ENCODE assay signal across 1 cellular context in the genomic region with DNA sequence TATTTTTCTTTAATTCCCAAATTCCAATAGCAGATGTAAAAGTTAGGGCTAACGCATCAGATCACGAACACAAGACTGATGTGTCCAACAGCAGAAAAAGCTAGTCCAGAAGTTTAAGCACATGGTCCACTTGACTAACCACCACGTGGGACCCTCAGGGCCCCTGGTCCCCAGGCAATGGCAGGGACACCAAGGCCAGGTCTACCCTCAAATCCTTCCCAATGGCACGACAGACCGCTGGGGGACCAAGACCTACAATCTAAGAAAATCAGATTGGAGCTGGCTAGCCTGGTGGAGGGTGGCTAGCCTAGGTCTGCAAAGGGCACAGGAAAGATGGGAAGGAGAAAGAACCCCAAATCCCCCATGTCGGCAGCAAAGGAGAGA.
TF ChIP-seq lines count a peak whose summit lies in the region.

No MANE protein-coding gene starts in this region.

TF ChIP-seq in A549, 52 proteins besides CTCF, POLR2A, EP300 and RAD21 (continued from another document):
- TF ChIP-seq BHLHE40 (IDR thresholded peaks at IDR 0.05; ENCODE audit: low read depth, low read length) (no peak), CHD4 (IDR thresholded peaks at IDR 0.05; ENCODE audit: borderline replicate concordance) (no peak), CHD2 (IDR thresholded peaks at IDR 0.05; ENCODE audit: low read length, partially characterized antibody) (no peak), ZSCAN20 (CRISPR knock-in tag; IDR thresholded peaks at IDR 0.05) (no peak), NFE2L2 (conservative IDR thresholded peaks at IDR 0.05; ENCODE audit: low read length) (no peak), RARB (CRISPR knock-in tag; IDR thresholded peaks at IDR 0.05) (no peak), FOSL2 (IDR thresholded peaks at IDR 0.05) (no peak), FOSL2 (CRISPR knock-in tag; IDR thresholded peaks at IDR 0.05) (no peak), NPAS2 (CRISPR knock-in tag; IDR thresholded peaks at IDR 0.05; ENCODE audit: borderline replicate concordance) (no peak), POLR2AphosphoS2 (conservative IDR thresholded peaks at IDR 0.05; ENCODE audit: low read length) (no peak), E2F6 (IDR thresholded peaks at IDR 0.05; ENCODE audit: borderline replicate concordance, low read depth) (no peak), KDM5A (IDR thresholded peaks at IDR 0.05) (no peak), JUNB (IDR thresholded peaks at IDR 0.05) (no peak)
- TF ChIP-seq, protein P1, sequence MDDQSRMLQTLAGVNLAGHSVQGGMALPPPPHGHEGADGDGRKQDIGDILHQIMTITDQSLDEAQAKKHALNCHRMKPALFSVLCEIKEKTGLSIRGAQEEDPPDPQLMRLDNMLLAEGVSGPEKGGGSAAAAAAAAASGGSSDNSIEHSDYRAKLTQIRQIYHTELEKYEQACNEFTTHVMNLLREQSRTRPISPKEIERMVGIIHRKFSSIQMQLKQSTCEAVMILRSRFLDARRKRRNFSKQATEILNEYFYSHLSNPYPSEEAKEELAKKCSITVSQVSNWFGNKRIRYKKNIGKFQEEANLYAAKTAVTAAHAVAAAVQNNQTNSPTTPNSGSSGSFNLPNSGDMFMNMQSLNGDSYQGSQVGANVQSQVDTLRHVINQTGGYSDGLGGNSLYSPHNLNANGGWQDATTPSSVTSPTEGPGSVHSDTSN (IDR thresholded peaks at IDR 0.05), result no peak
- TF ChIP-seq, protein P2, sequence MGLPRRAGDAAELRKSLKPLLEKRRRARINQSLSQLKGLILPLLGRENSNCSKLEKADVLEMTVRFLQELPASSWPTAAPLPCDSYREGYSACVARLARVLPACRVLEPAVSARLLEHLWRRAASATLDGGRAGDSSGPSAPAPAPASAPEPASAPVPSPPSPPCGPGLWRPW (IDR thresholded peaks at IDR 0.05), result no peak
